ENCODE assay signal across 10 cellular contexts in genomic region chr12:6430990-6431353, GRCh38. TPM values are rescaled to one million over a fixed set of nuclear protein-coding genes. Genes with fewer than 3 reads are reported as not detected.
DNase-seq lines count a peak whose midpoint lies in the region; FAIRE-seq and TF ChIP-seq lines count a peak whose summit lies in the region.
"Had no signal": no experiment of that assay in that cellular context is flagged by ENCODE, and none has a peak within 500 bp of the region (broad histone marks: within the 10 kb centered on the region; RNA-seq: fewer than 3 reads in every experiment).

No MANE protein-coding gene starts in this region.

- DNase-seq in Karpas-422 (peak; percentile 73), bronchial epithelial cell (ENCODE audit: low read depth) (peak; percentile 7), D721Med (ENCODE audit: insufficient read length, low spot score) (no peak), activated gamma-delta T cell treated with Interleukin-2 at 50 U/mL for 16 hours (no peak), cortex of kidney (lab: John Stamatoyannopoulos, UW) (no peak), KG1 (lab: John Stamatoyannopoulos, UW) (no peak)

- H2AFZ ChIP-seq in ACC112 (ENCODE audit: low read length, unreplicated experiment) (peak overlapping the region; percentile 84), Karpas-422 (ENCODE audit: low read length) (no peak overlapping the region)

- H3K36me3 ChIP-seq in ACC112 (ENCODE audit: insufficient read depth, low read length) = no peaks in the 10 kb centered on the region
- no peaks in the 10 kb centered on the region for H3K36me3 ChIP-seq in Karpas-422 (ENCODE audit: insufficient read depth, low read length)
- no peaks in the 10 kb centered on the region for H3K36me3 ChIP-seq in bronchial epithelial cell (ENCODE audit: control insufficient read depth, insufficient read depth, low read length)
- H3K36me3 ChIP-seq in mucosa of rectum (ENCODE audit: control insufficient read depth in 2 of 2, insufficient read depth in 2 of 2, low read length in 2 of 2) = no peaks in the 10 kb centered on the region

- H3K4me3 ChIP-seq in ACC112 (ENCODE audit: low read depth, low read length) (peak overlapping the region; percentile 67), Karpas-422 (ENCODE audit: low read length) (peak overlapping the region; percentile 37; the same call in 1 of the 2 replicates), bronchial epithelial cell (ENCODE audit: low read depth, low read length) (no peak overlapping the region), mucosa of rectum (ENCODE audit: low read length in 2 of 2) (peak overlapping the region in 1 of 2 donors; percentile 66)

- TF ChIP-seq CTCF in bronchial epithelial cell (IDR thresholded peaks at IDR 0.05; ENCODE audit: insufficient read depth, low read length, severe bottlenecking) (no peak), D721Med (IDR thresholded peaks at IDR 0.05; ENCODE audit: insufficient read depth, missing control alignments) (no peak)

- FAIRE-seq in bronchial epithelial cell (lab: Jason Lieb, UNC) = no peak
- no peak for FAIRE-seq in D721Med (lab: Jason Lieb, UNC)
- FAIRE-seq: G401.6 had no signal

- peak overlapping the region; percentile 61 for H3K4me2 ChIP-seq in Karpas-422 (ENCODE audit: low read depth, low read length, poor library complexity, severe bottlenecking)

- H3K27ac ChIP-seq in ACC112 (ENCODE audit: low read depth, low read length) (peak overlapping the region; percentile 100), Karpas-422 (ENCODE audit: low read length) (peak overlapping the region; percentile 100), mucosa of rectum (ENCODE audit: low read depth in 2 of 2, low read length in 2 of 2) (peak overlapping the region; percentile 6 to 53)

- no peaks in the 10 kb centered on the region for H3K9me2 ChIP-seq in Karpas-422 (replicated peaks; ENCODE audit: insufficient read depth, low read length)

- H3K79me2 ChIP-seq in ACC112 (ENCODE audit: control insufficient read depth, insufficient read depth, low read length, unreplicated experiment) (no peaks in the 10 kb centered on the region), Karpas-422 (ENCODE audit: low read length) (no peaks in the 10 kb centered on the region)

- H3K9ac ChIP-seq in Karpas-422 (ENCODE audit: low read length) (peak overlapping the region; percentile 75), mucosa of rectum (ENCODE audit: low read depth in 1 of 2, low read length in 2 of 2) (no peak overlapping the region)

- H3K4me1 ChIP-seq in ACC112 (ENCODE audit: control insufficient read depth, insufficient read depth, low read length, unreplicated experiment) = peaks cover 21% of the 10 kb centered on the region
- H3K4me1 ChIP-seq in Karpas-422 (ENCODE audit: low read length) = peaks cover 95% of the 10 kb centered on the region
- peaks cover 9 to 15% of the 10 kb centered on the region in 2 donors for H3K4me1 ChIP-seq in mucosa of rectum (ENCODE audit: control insufficient read depth in 2 of 2, insufficient read depth in 2 of 2, low read length in 2 of 2)

- no peaks in the 10 kb centered on the region for H4K20me1 ChIP-seq in Karpas-422 (ENCODE audit: insufficient read depth, low read depth, low read length)

- H3K27me3 ChIP-seq in ACC112 (ENCODE audit: insufficient read depth, low read length) (no peaks in the 10 kb centered on the region), Karpas-422 (ENCODE audit: low read length) (no peaks in the 10 kb centered on the region), bronchial epithelial cell (ENCODE audit: control insufficient read depth, insufficient read depth, low read length) (no peaks in the 10 kb centered on the region), mucosa of rectum (ENCODE audit: control insufficient read depth in 2 of 2, insufficient read depth in 2 of 2, low read length in 2 of 2) (no peaks in the 10 kb centered on the region)

- H3K9me3 ChIP-seq in Karpas-422 (ENCODE audit: low read length) = no peaks in the 10 kb centered on the region
- H3K9me3 ChIP-seq in mucosa of rectum (ENCODE audit: control insufficient read depth in 2 of 2, low read length in 2 of 2) = no peaks in the 10 kb centered on the region

RNA-seq across cellular contexts. Expression of gene CD27, which starts 13.8 kb away (rescaled TPM):
- total RNA-seq in Karpas-422 (2014; rRNA removed; shearing (Covaris generic); ENCODE audit: low replicate concordance) = 155 and 203 TPM in 2 replicates
- not detected in 2 replicates for total RNA-seq in bronchial epithelial cell
- total RNA-seq: kidney epithelial cell had no signal

RNA-seq across cellular contexts. Expression of gene TAPBPL, which starts 20.9 kb away (rescaled TPM):
- 6.1 and 11.2 TPM in 2 replicates for total RNA-seq in Karpas-422 (2014; rRNA removed; shearing (Covaris generic); ENCODE audit: low replicate concordance)
- total RNA-seq in bronchial epithelial cell = 1.8 and 3.1 TPM in 2 replicates

RNA-seq across cellular contexts. Expression of gene VAMP1, which starts 39.5 kb away (rescaled TPM):
- 528 and 555 TPM in 2 replicates for total RNA-seq in Karpas-422 (2014; rRNA removed; shearing (Covaris generic); ENCODE audit: low replicate concordance)
- total RNA-seq in bronchial epithelial cell = 0.26 and 3.1 TPM in 2 replicates

RNA-seq across cellular contexts. Expression of gene LTBR, which starts 47.0 kb away (rescaled TPM):
- total RNA-seq in Karpas-422 (2014; rRNA removed; shearing (Covaris generic); ENCODE audit: low replicate concordance) = not detected in 2 replicates
- total RNA-seq in bronchial epithelial cell = 55.8 and 60.6 TPM in 2 replicates

RNA-seq across cellular contexts. Expression of gene SCNN1A, which starts 55.6 kb away (rescaled TPM):
- not detected in 2 replicates for total RNA-seq in Karpas-422 (2014; rRNA removed; shearing (Covaris generic); ENCODE audit: low replicate concordance)
- total RNA-seq in bronchial epithelial cell = 54.5 and 57.7 TPM in 2 replicates

Comparison
In these comparisons a context has a peak if more than half of its experiments do, and no peak if none do; other contexts are left out.
1. H3K27ac ChIP-seq: peak in every context shown above with its lines; median percentile 100 in ACC112; 100 in Karpas-422; 30 in mucosa of rectum.
2. DNase-seq: peak in Karpas-422 (single experiment) and bronchial epithelial cell (single experiment); none in D721Med (single experiment), activated gamma-delta T cell treated with Interleukin-2 at 50 U/mL for 16 hours (single experiment), cortex of kidney (single experiment) and KG1 (single experiment).
3. RNA of gene CD27, which starts 13.8 kb away (total RNA-seq): 155 to 203 TPM in Karpas-422; not detected in bronchial epithelial cell; every median in the first group is over 100 times any median in the second.
4. RNA of gene VAMP1, which starts 39.5 kb away (total RNA-seq): 528 to 555 TPM in Karpas-422; 0.26 to 3.1 TPM in bronchial epithelial cell; every median in the first group is over 100 times any median in the second.